ENCODE assay signal across 8 cellular contexts in the genomic region with DNA sequence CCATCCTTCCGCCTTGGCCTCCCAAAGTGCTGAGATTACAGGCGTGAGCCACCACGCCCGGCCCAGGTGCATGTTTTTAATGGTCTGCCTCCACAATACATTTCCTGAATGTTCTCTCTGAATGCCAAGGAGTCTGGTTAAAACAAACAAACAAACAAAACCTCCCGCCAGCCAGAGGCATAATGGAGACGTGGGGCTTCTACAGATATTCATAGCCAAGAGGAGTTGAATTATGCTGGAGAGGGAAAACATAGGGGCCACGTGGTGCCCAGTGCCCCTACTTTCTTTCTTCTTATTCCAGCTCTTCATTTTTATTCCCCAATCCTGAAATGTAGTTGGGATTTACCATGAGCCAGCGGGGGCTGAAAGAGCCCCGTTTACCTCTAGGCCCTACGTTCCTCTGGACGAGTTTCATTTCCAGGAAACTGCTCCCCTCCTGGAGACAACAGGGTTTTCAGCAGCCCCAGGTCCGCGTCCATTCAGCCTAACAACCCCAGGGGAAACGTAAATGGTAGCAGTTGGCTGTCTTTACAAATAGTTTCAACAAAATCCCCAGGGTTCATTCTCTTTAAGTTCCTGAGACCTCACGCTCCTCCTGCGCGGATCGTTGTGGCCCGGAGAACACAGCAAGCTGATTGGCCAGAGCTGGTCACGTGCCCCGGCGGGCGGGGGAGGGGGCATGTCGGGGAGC.
DNase-seq lines count a peak whose midpoint lies in the region; ATAC-seq and TF ChIP-seq lines count a peak whose summit lies in the region.

No MANE protein-coding gene starts in this region.

- peaks cover 2% of the 10 kb centered on the region for H3K4me1 Mint-ChIP-seq in activated naive CD4-positive, alpha-beta T cell treated with anti-CD3 and anti-CD28 coated beads, Interleukin-2, amount 10 ng/mL, durations not matched to agents 7 days and 5 days
- no peaks in the 10 kb centered on the region for H3K4me1 Mint-ChIP-seq in activated T-cell treated with anti-CD3 and anti-CD28 coated beads, Interleukin-2, amount 50 U/mL, for 72 hours (ENCODE audit: low read depth)

- no peak overlapping the region for H3K9ac ChIP-seq in Karpas-422 (ENCODE audit: low read length)

- H3K9me2 ChIP-seq in Karpas-422 (replicated peaks; ENCODE audit: insufficient read depth, low read length) = no peaks in the 10 kb centered on the region

- TF ChIP-seq CTCF in heart left ventricle (IDR thresholded peaks at IDR 0.05) = peak in 3 of 12 donors; percentile 5 to 12 (median 6)

- H4K20me1 ChIP-seq in Karpas-422 (ENCODE audit: insufficient read depth, low read depth, low read length) = no peaks in the 10 kb centered on the region

- H3K27me3 ChIP-seq in heart left ventricle (peaks cover 0 to 6% (median 0%) of the 10 kb centered on the region in 9 donors), Karpas-422 (ENCODE audit: low read length) (no peaks in the 10 kb centered on the region)

- peak overlapping the region; percentile 29 to 67 (median 55) for H3K4me3 ChIP-seq in heart left ventricle
- H3K4me3 ChIP-seq in Karpas-422 (ENCODE audit: low read length) = no peak overlapping the region

- H3K9me3 ChIP-seq in heart left ventricle = no peaks in the 10 kb centered on the region
- no peaks in the 10 kb centered on the region for H3K9me3 ChIP-seq in Karpas-422 (ENCODE audit: low read length)

- CTCF ChIA-PET in activated naive CD4-positive, alpha-beta T cell treated with anti-CD3 and anti-CD28 coated beads, Interleukin-2, amount 10 ng/mL, durations not matched to agents 7 days and 5 days (lab: Charles Lee) = no interaction called here

- no peak for TF ChIP-seq POLR2A in heart left ventricle (IDR thresholded peaks at IDR 0.05)

- no peaks in the 10 kb centered on the region for H3K36me3 Mint-ChIP-seq in activated naive CD4-positive, alpha-beta T cell treated with anti-CD3 and anti-CD28 coated beads, Interleukin-2, amount 10 ng/mL, durations not matched to agents 7 days and 5 days
- H3K36me3 Mint-ChIP-seq in activated T-cell treated with anti-CD3 and anti-CD28 coated beads, Interleukin-2, amount 50 U/mL, for 72 hours (ENCODE audit: insufficient read depth in 2 of 2) = no peaks in the 10 kb centered on the region

- H3K4me1 ChIP-seq in heart left ventricle (peaks cover 0 to 10% (median 1%) of the 10 kb centered on the region in 12 donors), Karpas-422 (ENCODE audit: low read length) (no peaks in the 10 kb centered on the region)

- DNase-seq in activated naive CD4-positive, alpha-beta T cell treated with anti-CD3 and anti-CD28 coated beads, Interleukin-2, amount 10 ng/mL, durations not matched to agents 7 days and 5 days = peak; percentile 46
- DNase-seq in activated naive CD4-positive, alpha-beta T cell (lab: John Stamatoyannopoulos, UW) = no peak
- DNase-seq in activated T-cell treated with anti-CD3 and anti-CD28 coated beads, Interleukin-2, amount 50 U/mL, for 72 hours = peak; percentile 10 to 11
- peak; percentile 66 to 83 (median 74) for DNase-seq in heart left ventricle
- peak; percentile 39 for DNase-seq in pons (ENCODE audit: low spot score)
- no peak for DNase-seq in RKO (ENCODE audit: low spot score)
- no peak for DNase-seq in islet precursor cell
- no peak for DNase-seq in Karpas-422

- H3K79me2 ChIP-seq in Karpas-422 (ENCODE audit: low read length) = no peaks in the 10 kb centered on the region

- H3K27ac ChIP-seq in heart left ventricle = peak overlapping the region in 5 of 12 donors; percentile 5 to 55 (median 6)
- H3K27ac ChIP-seq in Karpas-422 (ENCODE audit: low read length) = no peak overlapping the region

- no peak overlapping the region for H3K27ac Mint-ChIP-seq in activated naive CD4-positive, alpha-beta T cell treated with anti-CD3 and anti-CD28 coated beads, Interleukin-2, amount 10 ng/mL, durations not matched to agents 7 days and 5 days
- H3K27ac Mint-ChIP-seq in activated T-cell treated with anti-CD3 and anti-CD28 coated beads, Interleukin-2, amount 50 U/mL, for 72 hours = no peak overlapping the region

- H3K9me3 Mint-ChIP-seq in activated naive CD4-positive, alpha-beta T cell treated with anti-CD3 and anti-CD28 coated beads, Interleukin-2, amount 10 ng/mL, durations not matched to agents 7 days and 5 days = no peaks in the 10 kb centered on the region
- H3K9me3 Mint-ChIP-seq in activated T-cell treated with anti-CD3 and anti-CD28 coated beads, Interleukin-2, amount 50 U/mL, for 72 hours = peaks cover 0 to 3% of the 10 kb centered on the region in 2 donors

- intact Hi-C loops in heart left ventricle (cut with DNase I) = no loop called here

- H3K4me2 ChIP-seq in Karpas-422 (ENCODE audit: low read depth, low read length, poor library complexity, severe bottlenecking) = no peak overlapping the region

- H3K4me3 Mint-ChIP-seq in activated naive CD4-positive, alpha-beta T cell treated with anti-CD3 and anti-CD28 coated beads, Interleukin-2, amount 10 ng/mL, durations not matched to agents 7 days and 5 days = peak overlapping the region; percentile 26
- H3K4me3 Mint-ChIP-seq in activated T-cell treated with anti-CD3 and anti-CD28 coated beads, Interleukin-2, amount 50 U/mL, for 72 hours = peak overlapping the region; percentile 16 to 27

- 20 to 55% (median 29%) methylated on average over 24 of the region's 24 CpGs for WGBS in heart left ventricle, 4 donors

- H3K36me3 ChIP-seq in heart left ventricle (no peaks in the 10 kb centered on the region), Karpas-422 (ENCODE audit: insufficient read depth, low read length) (no peaks in the 10 kb centered on the region)

- H3K27me3 Mint-ChIP-seq in activated naive CD4-positive, alpha-beta T cell treated with anti-CD3 and anti-CD28 coated beads, Interleukin-2, amount 10 ng/mL, durations not matched to agents 7 days and 5 days = peaks cover 26% of the 10 kb centered on the region
- H3K27me3 Mint-ChIP-seq in activated T-cell treated with anti-CD3 and anti-CD28 coated beads, Interleukin-2, amount 50 U/mL, for 72 hours (ENCODE audit: low read depth) = peaks cover 35% of the 10 kb centered on the region

- ATAC-seq in activated T-cell treated with anti-CD3 and anti-CD28 coated beads, Interleukin-2, amount 50 U/mL, for 72 hours (replicated peaks in 1 of 2) = no peak
- peak; percentile 76 to 97 (median 86) for ATAC-seq in heart left ventricle

- no peak overlapping the region for H2AFZ ChIP-seq in Karpas-422 (ENCODE audit: low read length)

Comparison
In these comparisons a context has a peak if more than half of its experiments do, and no peak if none do; other contexts are left out.
1. DNase-seq: peak in activated naive CD4-positive, alpha-beta T cell treated with anti-CD3 and anti-CD28 coated beads, Interleukin-2, amount 10 ng/mL, durations not matched to agents 7 days and 5 days (single experiment), activated T-cell treated with anti-CD3 and anti-CD28 coated beads, Interleukin-2, amount 50 U/mL, for 72 hours (2 of 2), heart left ventricle (5 of 5) and pons (single experiment); none in activated naive CD4-positive, alpha-beta T cell (0 of 4), RKO (single experiment), islet precursor cell (single experiment) and Karpas-422 (single experiment).
2. ATAC-seq: peak in heart left ventricle (4 of 4); none in activated T-cell treated with anti-CD3 and anti-CD28 coated beads, Interleukin-2, amount 50 U/mL, for 72 hours (0 of 2).